15 cellular contexts compared by ENCODE assay signal in the genomic region with DNA sequence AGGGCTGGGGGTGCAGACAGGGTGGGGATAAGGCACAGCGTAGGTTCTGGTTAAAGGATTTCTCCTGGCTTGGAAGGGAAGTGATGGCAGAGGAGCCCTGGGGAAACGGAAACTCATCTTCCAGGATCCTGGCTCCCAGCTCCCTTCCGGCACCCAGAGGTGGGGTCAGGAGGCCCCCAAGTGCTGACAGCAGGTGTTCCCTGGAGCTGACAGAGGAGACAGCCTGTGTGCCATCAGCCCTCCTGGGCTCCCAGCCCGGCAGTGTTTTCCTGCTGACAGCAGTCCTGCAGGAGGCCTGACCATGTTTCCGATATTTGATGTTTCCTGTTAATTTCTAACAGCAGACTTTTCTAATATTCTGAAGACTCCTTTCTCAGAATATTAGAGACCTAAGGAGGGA.
"Had no signal": no experiment of that assay in that cellular context is flagged by ENCODE, and none has a peak within 500 bp of the region (broad histone marks: within the 10 kb centered on the region; RNA-seq: fewer than 3 reads in every experiment).

No MANE protein-coding gene starts in this region.

- H3K4me1 ChIP-seq: left lung, psoas muscle, stomach had no signal

- H3K9me3 ChIP-seq: neutrophil, psoas muscle, stomach had no signal

- H3K9me3 Mint-ChIP-seq: nephron had no signal

- H3K4me3 ChIP-seq: left lung, lung, psoas muscle, stomach had no signal

- H3K27ac ChIP-seq: left lung, neutrophil, psoas muscle, stomach had no signal

- H3K4me1 Mint-ChIP-seq: nephron had no signal

- H3K36me3 ChIP-seq: left lung, neutrophil, stomach had no signal

- H3K4me3 Mint-ChIP-seq: naive B cell, nephron had no signal

- ATAC-seq: esophagus mucosa, left lung, psoas muscle, sciatic nerve had no signal

- H3K27me3 ChIP-seq: neutrophil had no signal

- H3K27ac Mint-ChIP-seq: naive B cell, nephron had no signal

- DNase-seq: cortex of kidney; effector memory CD4-positive, alpha-beta T cell; islet precursor cell; left lung; naive B cell; stimulated activated CD4-positive, alpha-beta T cell treated with anti-CD3 and anti-CD28 coated beads, Interleukin-2, amount 100 ng/mL, for 24 hours; stimulated activated naive CD4-positive, alpha-beta T cell; stomach; trophoblast cell had no signal
